9 cellular contexts compared by ENCODE assay signal in the genomic region with DNA sequence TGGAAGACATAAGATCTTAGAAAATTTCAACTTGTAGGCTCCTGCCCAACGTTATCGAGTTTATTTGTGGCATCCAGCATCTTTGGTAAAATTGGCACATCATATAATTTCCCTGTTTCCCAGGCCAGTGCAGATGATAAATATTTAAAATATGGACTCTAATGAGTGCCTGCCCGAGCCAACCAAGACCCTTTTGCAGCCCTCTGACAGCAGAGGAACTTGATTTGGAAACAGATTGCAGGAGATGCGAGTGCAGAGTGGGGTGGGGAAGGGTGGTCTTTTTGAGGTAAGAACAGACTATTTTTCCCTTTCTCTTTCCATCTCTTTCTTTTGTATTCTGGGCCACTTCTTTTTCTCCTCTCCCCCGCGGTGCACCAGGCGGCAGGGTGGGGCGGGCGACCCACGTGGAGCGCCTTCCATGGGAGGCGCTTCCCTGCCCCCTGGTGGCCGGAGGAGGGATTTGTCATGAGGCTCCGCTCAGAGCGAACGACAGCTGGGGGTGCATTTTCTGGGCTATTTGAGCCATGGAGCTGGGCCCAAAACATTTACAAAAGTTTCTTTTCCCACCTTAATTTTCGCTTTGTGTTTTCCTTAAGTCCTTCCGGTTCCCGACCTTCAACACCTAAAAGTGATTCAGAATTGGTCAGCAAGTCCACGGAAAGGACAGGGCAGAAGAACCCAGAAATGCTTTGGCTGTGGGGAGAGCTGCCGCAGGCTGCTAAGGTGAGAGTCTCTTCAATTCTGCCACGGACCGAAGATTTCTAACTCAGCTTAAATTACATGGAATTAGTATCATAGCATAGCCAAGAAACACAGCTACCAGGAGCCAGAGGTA. TPM values are rescaled to one million over a fixed set of nuclear protein-coding genes. Genes with fewer than 3 reads are reported as not detected.
DNase-seq lines count a peak whose midpoint lies in the region; ATAC-seq and TF ChIP-seq lines count a peak whose summit lies in the region.
"Had no signal": no experiment of that assay in that cellular context is flagged by ENCODE, and none has a peak within 500 bp of the region (broad histone marks: within the 10 kb centered on the region; RNA-seq: fewer than 3 reads in every experiment).

No MANE protein-coding gene starts in this region.

- H3K36me3 Mint-ChIP-seq in activated T-helper 17 cell treated with anti-CD3 and anti-CD28 coated beads, Interleukin-2, amount 50 U/mL, for 72 hours (ENCODE audit: low read depth), result peaks cover 99% of the 10 kb centered on the region

- H3K4me3 ChIP-seq in Peyer's patch (peak overlapping the region in 2 of 4 donors; percentile 13 to 33), suprapubic skin (no peak overlapping the region)
- H3K4me3 ChIP-seq: skin epidermis had no signal

- TF ChIP-seq CTCF in Peyer's patch (IDR thresholded peaks at IDR 0.05) (peak; percentile 96 to 98 (median 96)), suprapubic skin (IDR thresholded peaks at IDR 0.05) (peak; percentile 92 to 94)

- no peak for TF ChIP-seq EP300 in suprapubic skin (IDR thresholded peaks at IDR 0.05)

- H3K27ac ChIP-seq in Peyer's patch (peak overlapping the region in 3 of 4 donors; percentile 2 to 33 (median 33)), suprapubic skin (no peak overlapping the region)

- WGBS in suprapubic skin, result 25% methylated on average over 23 of the region's 23 CpGs

- H3K9me3 Mint-ChIP-seq in activated T-helper 17 cell treated with anti-CD3 and anti-CD28 coated beads, Interleukin-2, amount 50 U/mL, for 72 hours, result no peaks in the 10 kb centered on the region

- H3K27me3 Mint-ChIP-seq in activated T-helper 17 cell treated with anti-CD3 and anti-CD28 coated beads, Interleukin-2, amount 50 U/mL, for 72 hours, result no peaks in the 10 kb centered on the region

- ATAC-seq in GM21423 (IDR thresholded peaks at IDR 0.05; ENCODE audit: unreplicated experiment), result peak; percentile 75
- ATAC-seq in activated T-helper 17 cell treated with anti-CD3 and anti-CD28 coated beads, Interleukin-2, amount 50 U/mL, for 72 hours (replicated peaks), result peak; percentile 84

- H3K27me3 ChIP-seq in Peyer's patch (no peaks in the 10 kb centered on the region), suprapubic skin (no peaks in the 10 kb centered on the region)

- H3K36me3 ChIP-seq in Peyer's patch (peaks cover 0 to 52% (median 0%) of the 10 kb centered on the region in 3 donors), suprapubic skin (peaks cover 51% of the 10 kb centered on the region)

- TF ChIP-seq POLR2A in Peyer's patch (IDR thresholded peaks at IDR 0.05) (no peak), suprapubic skin (IDR thresholded peaks at IDR 0.05) (no peak)

- peaks cover 32% of the 10 kb centered on the region for H3K4me1 Mint-ChIP-seq in activated T-helper 17 cell treated with anti-CD3 and anti-CD28 coated beads, Interleukin-2, amount 50 U/mL, for 72 hours

- H3K4me3 Mint-ChIP-seq in activated T-helper 17 cell treated with anti-CD3 and anti-CD28 coated beads, Interleukin-2, amount 50 U/mL, for 72 hours, result peak overlapping the region; percentile 84

- H3K27ac Mint-ChIP-seq in activated T-helper 17 cell treated with anti-CD3 and anti-CD28 coated beads, Interleukin-2, amount 50 U/mL, for 72 hours, result peak overlapping the region; percentile 85

- H3K9me3 ChIP-seq in Peyer's patch (no peaks in the 10 kb centered on the region), suprapubic skin (no peaks in the 10 kb centered on the region)

- H3K4me1 ChIP-seq in Peyer's patch, result peaks cover 0 to 14% (median 3%) of the 10 kb centered on the region in 4 donors
- H3K4me1 ChIP-seq in suprapubic skin, result peaks cover 7% of the 10 kb centered on the region

- DNase-seq in DMS79 treated with DMSO at 0.1 percent for 48 hours (lab: John Stamatoyannopoulos, UW) (peak; percentile 38), HUDEP-2 (lab: John Stamatoyannopoulos, UW; ENCODE audit: unreplicated experiment in 76 of 76) (peak in 69 of 76 experiments; percentile 5 to 83 (median 62)), Peyer's patch (peak; percentile 85 to 93 (median 85)), fibroblast of the conjunctiva (ENCODE audit: low read depth) (peak; percentile 35), occipital lobe (lab: John Stamatoyannopoulos, UW) (peak; percentile 60), suprapubic skin (ENCODE audit: low spot score in 2 of 2) (peak; percentile 81 to 88)

RNA-seq across cellular contexts. Expression of gene LPIN1, which starts 32.7 kb away (rescaled TPM):
- total RNA-seq in Peyer's patch (10 to 100 TPM; 28.7 to 69.3 (median 44.0) TPM), occipital lobe (26.7 TPM), suprapubic skin (10 to 100 TPM; 25.9 to 71.9 (median 52.5) TPM)
- 10 to 100 TPM; 59.0 to 69.2 TPM for total RNA-seq in activated T-helper 17 cell treated with anti-CD3 and anti-CD28 coated beads, Interleukin-2, amount 50 U/mL, for 72 hours

Comparison
In these comparisons a context has a peak if more than half of its experiments do, and no peak if none do; other contexts are left out.
1. DNase-seq: peak in every context shown above with its lines; median percentile 85 in Peyer's patch; 84 in suprapubic skin; 62 in HUDEP-2; 60 in occipital lobe; 38 in DMS79 treated with DMSO at 0.1 percent for 48 hours; 35 in fibroblast of the conjunctiva.